1 cellular context compared by ENCODE assay signal in the genomic region with DNA sequence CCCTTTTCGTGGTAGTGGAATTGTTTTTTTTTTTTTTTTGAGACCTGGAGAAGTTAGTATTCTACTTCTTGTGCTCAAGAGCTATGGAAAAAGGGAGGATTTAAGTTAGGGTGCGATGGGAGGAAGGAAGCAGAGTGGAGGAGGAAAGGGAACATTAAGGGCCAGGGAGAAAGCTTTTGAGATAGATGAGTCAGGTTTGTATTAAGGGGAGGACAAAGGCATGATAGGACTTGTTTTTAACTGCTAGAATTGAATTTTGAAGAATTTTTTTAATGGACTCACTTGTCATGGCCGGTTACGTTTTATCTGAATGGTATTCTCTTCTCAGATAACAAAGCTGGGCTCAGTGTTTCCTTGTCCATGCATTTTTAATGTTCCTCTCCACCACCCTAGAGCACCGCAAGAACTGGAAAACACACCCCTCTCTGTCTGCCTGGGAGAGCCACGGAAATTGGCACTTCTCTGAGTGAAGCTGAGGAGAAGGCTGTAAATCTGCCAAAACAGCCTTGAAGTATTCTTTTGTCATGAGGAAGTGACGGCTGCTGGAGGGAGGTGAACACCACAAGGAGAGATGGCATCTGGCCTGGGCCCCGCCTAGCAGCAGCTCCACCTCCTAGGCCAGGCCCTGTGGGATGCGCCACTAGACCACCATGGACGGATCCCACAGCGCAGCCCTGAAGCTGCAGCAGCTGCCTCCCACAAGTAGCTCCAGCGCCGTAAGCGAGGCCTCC.
A peak's percentile ranks its signal among the peaks of the same experiment; 100 is the strongest.
TF ChIP-seq lines count a peak whose summit lies in the region.

No MANE protein-coding gene starts in this region.

TF ChIP-seq in K562, 482 proteins besides CTCF, POLR2A, EP300 and RAD21 (continued from another document and continues in another):
- TF ChIP-seq, protein P1, sequence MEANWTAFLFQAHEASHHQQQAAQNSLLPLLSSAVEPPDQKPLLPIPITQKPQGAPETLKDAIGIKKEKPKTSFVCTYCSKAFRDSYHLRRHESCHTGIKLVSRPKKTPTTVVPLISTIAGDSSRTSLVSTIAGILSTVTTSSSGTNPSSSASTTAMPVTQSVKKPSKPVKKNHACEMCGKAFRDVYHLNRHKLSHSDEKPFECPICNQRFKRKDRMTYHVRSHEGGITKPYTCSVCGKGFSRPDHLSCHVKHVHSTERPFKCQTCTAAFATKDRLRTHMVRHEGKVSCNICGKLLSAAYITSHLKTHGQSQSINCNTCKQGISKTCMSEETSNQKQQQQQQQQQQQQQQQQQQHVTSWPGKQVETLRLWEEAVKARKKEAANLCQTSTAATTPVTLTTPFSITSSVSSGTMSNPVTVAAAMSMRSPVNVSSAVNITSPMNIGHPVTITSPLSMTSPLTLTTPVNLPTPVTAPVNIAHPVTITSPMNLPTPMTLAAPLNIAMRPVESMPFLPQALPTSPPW (CRISPR knock-in tag; IDR thresholded peaks at IDR 0.05) = no peak
- TF ChIP-seq MIER1 (IDR thresholded peaks at IDR 0.05; ENCODE audit: low read depth) (0 out of 2 replicates have a peak, but pooled peaks have one; percentile 29), STAG1 (CRISPR knock-in tag; IDR thresholded peaks at IDR 0.05; ENCODE audit: borderline replicate concordance) (no peak), RFX7 (CRISPR knock-in tag; IDR thresholded peaks at IDR 0.05) (no peak), MYNN (IDR thresholded peaks at IDR 0.05) (peak; percentile 43; the same call in 1 of the 2 replicates), MYNN (CRISPR knock-in tag; IDR thresholded peaks at IDR 0.05) (no peak), PHB (CRISPR knock-in tag; IDR thresholded peaks at IDR 0.05) (no peak), ZNF3 (CRISPR knock-in tag; IDR thresholded peaks at IDR 0.05) (no peak), PHF21A (IDR thresholded peaks at IDR 0.05; ENCODE audit: borderline replicate concordance, low read depth) (no peak), NR2C1 (IDR thresholded peaks at IDR 0.05) (no peak), NR2C1 (tag; IDR thresholded peaks at IDR 0.05) (no peak), SIN3B (IDR thresholded peaks at IDR 0.05; ENCODE audit: low read depth) (no peak), ELF4 (CRISPR knock-in tag; IDR thresholded peaks at IDR 0.05) (no peak), CBFA2T3 (IDR thresholded peaks at IDR 0.05) (0 out of 2 replicates have a peak, but pooled peaks have one; percentile 5), GTF2A2 (tag; IDR thresholded peaks at IDR 0.05) (no peak), GTF2E2 (tag; IDR thresholded peaks at IDR 0.05) (no peak), KDM5B (IDR thresholded peaks at IDR 0.05; ENCODE audit: insufficient replicate concordance, low read depth, low read length) (no peak), HDAC8 (tag; IDR thresholded peaks at IDR 0.05) (no peak), HMG20B (CRISPR knock-in tag; IDR thresholded peaks at IDR 0.05) (no peak), OTX1 (CRISPR knock-in tag; IDR thresholded peaks at IDR 0.05) (no peak), ZNF408 (CRISPR knock-in tag; IDR thresholded peaks at IDR 0.05; ENCODE audit: low read depth) (no peak), ZNF696 (CRISPR knock-in tag; conservative IDR thresholded peaks at IDR 0.05) (no peak), TSC22D4 (tag; IDR thresholded peaks at IDR 0.05) (0 out of 2 replicates have a peak, but pooled peaks have one; percentile 42), CHD1 (IDR thresholded peaks at IDR 0.05; ENCODE audit: low read length) (no peak), TGIF2 (CRISPR knock-in tag; IDR thresholded peaks at IDR 0.05) (no peak), POLR2H (tag; IDR thresholded peaks at IDR 0.05; ENCODE audit: low read depth) (no peak), PHB2 (IDR thresholded peaks at IDR 0.05; ENCODE audit: low read depth) (no peak)
- TF ChIP-seq, protein P2, sequence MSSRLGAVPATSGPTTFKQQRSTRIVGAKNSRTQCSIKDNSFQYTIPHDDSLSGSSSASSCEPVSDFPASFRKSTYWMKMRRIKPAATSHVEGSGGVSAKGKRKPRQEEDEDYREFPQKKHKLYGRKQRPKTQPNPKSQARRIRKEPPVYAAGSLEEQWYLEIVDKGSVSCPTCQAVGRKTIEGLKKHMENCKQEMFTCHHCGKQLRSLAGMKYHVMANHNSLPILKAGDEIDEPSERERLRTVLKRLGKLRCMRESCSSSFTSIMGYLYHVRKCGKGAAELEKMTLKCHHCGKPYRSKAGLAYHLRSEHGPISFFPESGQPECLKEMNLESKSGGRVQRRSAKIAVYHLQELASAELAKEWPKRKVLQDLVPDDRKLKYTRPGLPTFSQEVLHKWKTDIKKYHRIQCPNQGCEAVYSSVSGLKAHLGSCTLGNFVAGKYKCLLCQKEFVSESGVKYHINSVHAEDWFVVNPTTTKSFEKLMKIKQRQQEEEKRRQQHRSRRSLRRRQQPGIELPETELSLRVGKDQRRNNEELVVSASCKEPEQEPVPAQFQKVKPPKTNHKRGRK (tag; IDR thresholded peaks at IDR 0.05) = 0 out of 2 replicates have a peak, but pooled peaks have one; percentile 24
- TF ChIP-seq, protein P3, sequence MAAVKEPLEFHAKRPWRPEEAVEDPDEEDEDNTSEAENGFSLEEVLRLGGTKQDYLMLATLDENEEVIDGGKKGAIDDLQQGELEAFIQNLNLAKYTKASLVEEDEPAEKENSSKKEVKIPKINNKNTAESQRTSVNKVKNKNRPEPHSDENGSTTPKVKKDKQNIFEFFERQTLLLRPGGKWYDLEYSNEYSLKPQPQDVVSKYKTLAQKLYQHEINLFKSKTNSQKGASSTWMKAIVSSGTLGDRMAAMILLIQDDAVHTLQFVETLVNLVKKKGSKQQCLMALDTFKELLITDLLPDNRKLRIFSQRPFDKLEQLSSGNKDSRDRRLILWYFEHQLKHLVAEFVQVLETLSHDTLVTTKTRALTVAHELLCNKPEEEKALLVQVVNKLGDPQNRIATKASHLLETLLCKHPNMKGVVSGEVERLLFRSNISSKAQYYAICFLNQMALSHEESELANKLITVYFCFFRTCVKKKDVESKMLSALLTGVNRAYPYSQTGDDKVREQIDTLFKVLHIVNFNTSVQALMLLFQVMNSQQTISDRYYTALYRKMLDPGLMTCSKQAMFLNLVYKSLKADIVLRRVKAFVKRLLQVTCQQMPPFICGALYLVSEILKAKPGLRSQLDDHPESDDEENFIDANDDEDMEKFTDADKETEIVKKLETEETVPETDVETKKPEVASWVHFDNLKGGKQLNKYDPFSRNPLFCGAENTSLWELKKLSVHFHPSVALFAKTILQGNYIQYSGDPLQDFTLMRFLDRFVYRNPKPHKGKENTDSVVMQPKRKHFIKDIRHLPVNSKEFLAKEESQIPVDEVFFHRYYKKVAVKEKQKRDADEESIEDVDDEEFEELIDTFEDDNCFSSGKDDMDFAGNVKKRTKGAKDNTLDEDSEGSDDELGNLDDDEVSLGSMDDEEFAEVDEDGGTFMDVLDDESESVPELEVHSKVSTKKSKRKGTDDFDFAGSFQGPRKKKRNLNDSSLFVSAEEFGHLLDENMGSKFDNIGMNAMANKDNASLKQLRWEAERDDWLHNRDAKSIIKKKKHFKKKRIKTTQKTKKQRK (IDR thresholded peaks at IDR 0.05; ENCODE audit: borderline replicate concordance, low read depth, low read length) = no peak
- TF ChIP-seq, protein P4, sequence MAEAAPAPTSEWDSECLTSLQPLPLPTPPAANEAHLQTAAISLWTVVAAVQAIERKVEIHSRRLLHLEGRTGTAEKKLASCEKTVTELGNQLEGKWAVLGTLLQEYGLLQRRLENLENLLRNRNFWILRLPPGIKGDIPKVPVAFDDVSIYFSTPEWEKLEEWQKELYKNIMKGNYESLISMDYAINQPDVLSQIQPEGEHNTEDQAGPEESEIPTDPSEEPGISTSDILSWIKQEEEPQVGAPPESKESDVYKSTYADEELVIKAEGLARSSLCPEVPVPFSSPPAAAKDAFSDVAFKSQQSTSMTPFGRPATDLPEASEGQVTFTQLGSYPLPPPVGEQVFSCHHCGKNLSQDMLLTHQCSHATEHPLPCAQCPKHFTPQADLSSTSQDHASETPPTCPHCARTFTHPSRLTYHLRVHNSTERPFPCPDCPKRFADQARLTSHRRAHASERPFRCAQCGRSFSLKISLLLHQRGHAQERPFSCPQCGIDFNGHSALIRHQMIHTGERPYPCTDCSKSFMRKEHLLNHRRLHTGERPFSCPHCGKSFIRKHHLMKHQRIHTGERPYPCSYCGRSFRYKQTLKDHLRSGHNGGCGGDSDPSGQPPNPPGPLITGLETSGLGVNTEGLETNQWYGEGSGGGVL (CRISPR knock-in tag; IDR thresholded peaks at IDR 0.05) = no peak
- TF ChIP-seq, protein P5, sequence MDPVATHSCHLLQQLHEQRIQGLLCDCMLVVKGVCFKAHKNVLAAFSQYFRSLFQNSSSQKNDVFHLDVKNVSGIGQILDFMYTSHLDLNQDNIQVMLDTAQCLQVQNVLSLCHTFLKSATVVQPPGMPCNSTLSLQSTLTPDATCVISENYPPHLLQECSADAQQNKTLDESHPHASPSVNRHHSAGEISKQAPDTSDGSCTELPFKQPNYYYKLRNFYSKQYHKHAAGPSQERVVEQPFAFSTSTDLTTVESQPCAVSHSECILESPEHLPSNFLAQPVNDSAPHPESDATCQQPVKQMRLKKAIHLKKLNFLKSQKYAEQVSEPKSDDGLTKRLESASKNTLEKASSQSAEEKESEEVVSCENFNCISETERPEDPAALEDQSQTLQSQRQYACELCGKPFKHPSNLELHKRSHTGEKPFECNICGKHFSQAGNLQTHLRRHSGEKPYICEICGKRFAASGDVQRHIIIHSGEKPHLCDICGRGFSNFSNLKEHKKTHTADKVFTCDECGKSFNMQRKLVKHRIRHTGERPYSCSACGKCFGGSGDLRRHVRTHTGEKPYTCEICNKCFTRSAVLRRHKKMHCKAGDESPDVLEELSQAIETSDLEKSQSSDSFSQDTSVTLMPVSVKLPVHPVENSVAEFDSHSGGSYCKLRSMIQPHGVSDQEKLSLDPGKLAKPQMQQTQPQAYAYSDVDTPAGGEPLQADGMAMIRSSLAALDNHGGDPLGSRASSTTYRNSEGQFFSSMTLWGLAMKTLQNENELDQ (CRISPR knock-in tag; IDR thresholded peaks at IDR 0.05; ENCODE audit: borderline replicate concordance) = no peak
- TF ChIP-seq, protein P6, sequence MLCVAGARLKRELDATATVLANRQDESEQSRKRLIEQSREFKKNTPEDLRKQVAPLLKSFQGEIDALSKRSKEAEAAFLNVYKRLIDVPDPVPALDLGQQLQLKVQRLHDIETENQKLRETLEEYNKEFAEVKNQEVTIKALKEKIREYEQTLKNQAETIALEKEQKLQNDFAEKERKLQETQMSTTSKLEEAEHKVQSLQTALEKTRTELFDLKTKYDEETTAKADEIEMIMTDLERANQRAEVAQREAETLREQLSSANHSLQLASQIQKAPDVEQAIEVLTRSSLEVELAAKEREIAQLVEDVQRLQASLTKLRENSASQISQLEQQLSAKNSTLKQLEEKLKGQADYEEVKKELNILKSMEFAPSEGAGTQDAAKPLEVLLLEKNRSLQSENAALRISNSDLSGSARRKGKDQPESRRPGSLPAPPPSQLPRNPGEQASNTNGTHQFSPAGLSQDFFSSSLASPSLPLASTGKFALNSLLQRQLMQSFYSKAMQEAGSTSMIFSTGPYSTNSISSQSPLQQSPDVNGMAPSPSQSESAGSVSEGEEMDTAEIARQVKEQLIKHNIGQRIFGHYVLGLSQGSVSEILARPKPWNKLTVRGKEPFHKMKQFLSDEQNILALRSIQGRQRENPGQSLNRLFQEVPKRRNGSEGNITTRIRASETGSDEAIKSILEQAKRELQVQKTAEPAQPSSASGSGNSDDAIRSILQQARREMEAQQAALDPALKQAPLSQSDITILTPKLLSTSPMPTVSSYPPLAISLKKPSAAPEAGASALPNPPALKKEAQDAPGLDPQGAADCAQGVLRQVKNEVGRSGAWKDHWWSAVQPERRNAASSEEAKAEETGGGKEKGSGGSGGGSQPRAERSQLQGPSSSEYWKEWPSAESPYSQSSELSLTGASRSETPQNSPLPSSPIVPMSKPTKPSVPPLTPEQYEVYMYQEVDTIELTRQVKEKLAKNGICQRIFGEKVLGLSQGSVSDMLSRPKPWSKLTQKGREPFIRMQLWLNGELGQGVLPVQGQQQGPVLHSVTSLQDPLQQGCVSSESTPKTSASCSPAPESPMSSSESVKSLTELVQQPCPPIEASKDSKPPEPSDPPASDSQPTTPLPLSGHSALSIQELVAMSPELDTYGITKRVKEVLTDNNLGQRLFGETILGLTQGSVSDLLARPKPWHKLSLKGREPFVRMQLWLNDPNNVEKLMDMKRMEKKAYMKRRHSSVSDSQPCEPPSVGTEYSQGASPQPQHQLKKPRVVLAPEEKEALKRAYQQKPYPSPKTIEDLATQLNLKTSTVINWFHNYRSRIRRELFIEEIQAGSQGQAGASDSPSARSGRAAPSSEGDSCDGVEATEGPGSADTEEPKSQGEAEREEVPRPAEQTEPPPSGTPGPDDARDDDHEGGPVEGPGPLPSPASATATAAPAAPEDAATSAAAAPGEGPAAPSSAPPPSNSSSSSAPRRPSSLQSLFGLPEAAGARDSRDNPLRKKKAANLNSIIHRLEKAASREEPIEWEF (CRISPR knock-in tag; IDR thresholded peaks at IDR 0.05) = no peak
- TF ChIP-seq, protein P7, sequence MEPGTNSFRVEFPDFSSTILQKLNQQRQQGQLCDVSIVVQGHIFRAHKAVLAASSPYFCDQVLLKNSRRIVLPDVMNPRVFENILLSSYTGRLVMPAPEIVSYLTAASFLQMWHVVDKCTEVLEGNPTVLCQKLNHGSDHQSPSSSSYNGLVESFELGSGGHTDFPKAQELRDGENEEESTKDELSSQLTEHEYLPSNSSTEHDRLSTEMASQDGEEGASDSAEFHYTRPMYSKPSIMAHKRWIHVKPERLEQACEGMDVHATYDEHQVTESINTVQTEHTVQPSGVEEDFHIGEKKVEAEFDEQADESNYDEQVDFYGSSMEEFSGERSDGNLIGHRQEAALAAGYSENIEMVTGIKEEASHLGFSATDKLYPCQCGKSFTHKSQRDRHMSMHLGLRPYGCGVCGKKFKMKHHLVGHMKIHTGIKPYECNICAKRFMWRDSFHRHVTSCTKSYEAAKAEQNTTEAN (CRISPR knock-in tag; IDR thresholded peaks at IDR 0.05) = no peak
- TF ChIP-seq, protein P8, sequence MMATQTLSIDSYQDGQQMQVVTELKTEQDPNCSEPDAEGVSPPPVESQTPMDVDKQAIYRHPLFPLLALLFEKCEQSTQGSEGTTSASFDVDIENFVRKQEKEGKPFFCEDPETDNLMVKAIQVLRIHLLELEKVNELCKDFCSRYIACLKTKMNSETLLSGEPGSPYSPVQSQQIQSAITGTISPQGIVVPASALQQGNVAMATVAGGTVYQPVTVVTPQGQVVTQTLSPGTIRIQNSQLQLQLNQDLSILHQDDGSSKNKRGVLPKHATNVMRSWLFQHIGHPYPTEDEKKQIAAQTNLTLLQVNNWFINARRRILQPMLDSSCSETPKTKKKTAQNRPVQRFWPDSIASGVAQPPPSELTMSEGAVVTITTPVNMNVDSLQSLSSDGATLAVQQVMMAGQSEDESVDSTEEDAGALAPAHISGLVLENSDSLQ (IDR thresholded peaks at IDR 0.05) = peak; percentile 94
- TF ChIP-seq, protein P9, sequence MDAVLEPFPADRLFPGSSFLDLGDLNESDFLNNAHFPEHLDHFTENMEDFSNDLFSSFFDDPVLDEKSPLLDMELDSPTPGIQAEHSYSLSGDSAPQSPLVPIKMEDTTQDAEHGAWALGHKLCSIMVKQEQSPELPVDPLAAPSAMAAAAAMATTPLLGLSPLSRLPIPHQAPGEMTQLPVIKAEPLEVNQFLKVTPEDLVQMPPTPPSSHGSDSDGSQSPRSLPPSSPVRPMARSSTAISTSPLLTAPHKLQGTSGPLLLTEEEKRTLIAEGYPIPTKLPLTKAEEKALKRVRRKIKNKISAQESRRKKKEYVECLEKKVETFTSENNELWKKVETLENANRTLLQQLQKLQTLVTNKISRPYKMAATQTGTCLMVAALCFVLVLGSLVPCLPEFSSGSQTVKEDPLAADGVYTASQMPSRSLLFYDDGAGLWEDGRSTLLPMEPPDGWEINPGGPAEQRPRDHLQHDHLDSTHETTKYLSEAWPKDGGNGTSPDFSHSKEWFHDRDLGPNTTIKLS (IDR thresholded peaks at IDR 0.05; ENCODE audit: borderline replicate concordance, low read depth) = no peak
- TF ChIP-seq, protein P10, sequence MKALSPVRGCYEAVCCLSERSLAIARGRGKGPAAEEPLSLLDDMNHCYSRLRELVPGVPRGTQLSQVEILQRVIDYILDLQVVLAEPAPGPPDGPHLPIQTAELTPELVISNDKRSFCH (CRISPR knock-in tag; IDR thresholded peaks at IDR 0.05) = no peak
- TF ChIP-seq, protein P10 (tag; IDR thresholded peaks at IDR 0.05) = no peak
